Comparison of ENCODE assay signal across 1 cellular context in the genomic region with DNA sequence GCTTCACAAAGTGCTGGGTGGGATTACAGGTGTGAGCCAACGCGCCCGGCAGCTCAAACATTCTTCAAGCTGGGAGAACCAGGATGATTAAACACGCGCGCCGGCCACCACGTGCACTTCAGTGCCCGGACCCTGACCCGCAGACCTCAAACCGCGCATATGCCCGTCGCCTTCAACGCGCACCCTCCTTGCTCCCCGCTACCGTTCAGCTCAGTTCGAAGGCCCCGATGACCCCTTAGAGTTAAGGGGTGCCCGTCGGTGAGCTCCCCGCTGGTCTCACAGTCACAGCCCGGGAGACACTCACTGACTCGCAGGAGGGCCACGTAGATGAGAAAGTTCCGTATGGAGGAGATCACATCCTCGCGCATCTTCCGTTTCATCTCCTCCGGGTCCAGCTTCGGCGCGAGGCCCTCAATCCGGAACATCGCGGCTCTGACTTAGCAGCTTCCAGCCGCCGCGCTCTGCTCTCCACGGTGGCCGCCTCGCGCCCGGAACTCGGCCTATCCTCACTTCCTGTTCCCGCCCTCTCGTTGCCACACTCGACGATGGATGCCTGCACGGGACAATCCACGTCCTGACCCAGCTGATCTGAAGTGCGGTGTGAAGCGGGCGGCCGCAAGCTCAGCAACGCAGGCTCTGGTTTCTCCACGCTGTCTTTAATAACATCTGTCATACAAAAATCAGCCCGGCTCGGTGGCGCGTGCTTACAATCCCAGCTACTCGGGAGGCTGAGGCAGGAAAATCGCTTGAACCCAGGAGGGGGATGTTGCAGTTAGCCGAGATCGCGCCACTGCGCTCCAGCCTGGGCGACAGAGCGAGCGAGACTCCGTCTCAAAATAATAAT.
TF ChIP-seq lines count a peak whose summit lies in the region.

Gene TOMM5, minus strand, starts transcription at position 490 of the 844 bp plus-strand sequence. Its CDS starts 65 bp downstream, at position 425.

TF ChIP-seq in K562, 482 proteins besides CTCF, POLR2A, EP300 and RAD21 (continued from another document and continues in another):
- TF ChIP-seq ZNF592 (IDR thresholded peaks at IDR 0.05) (peak; percentile 49), POLR3A (IDR thresholded peaks at IDR 0.05; ENCODE audit: borderline replicate concordance, extremely low read depth, insufficient read depth, insufficient read length) (no peak), ATF2 (CRISPR knock-in tag; IDR thresholded peaks at IDR 0.05) (no peak), PCBP2 (IDR thresholded peaks at IDR 0.05; ENCODE audit: low read depth, low read length, poor library complexity, severe bottlenecking) (no peak), ARHGAP35 (IDR thresholded peaks at IDR 0.05; ENCODE audit: partially characterized antibody) (no peak), BACH1 (tag; IDR thresholded peaks at IDR 0.05) (no peak), GABPA (tag; conservative IDR thresholded peaks at IDR 0.05; ENCODE audit: low read depth) (peak; percentile 96), NRF1 (conservative IDR thresholded peaks at IDR 0.05 in 1 of 2, IDR thresholded peaks at IDR 0.05 in 1 of 2) (peak; percentile 59 to 67), MTA1 (IDR thresholded peaks at IDR 0.05; ENCODE audit: borderline replicate concordance) (peak; percentile 38; the same call in 1 of the 2 replicates), HDAC3 (IDR thresholded peaks at IDR 0.05; ENCODE audit: borderline replicate concordance, partially characterized antibody) (no peak), UBTF (IDR thresholded peaks at IDR 0.05; ENCODE audit: borderline replicate concordance in 1 of 2, low read depth in 2 of 2, low read length in 2 of 2) (peak in 1 of 2 experiments; percentile 62; a peak in 1 of 4 replicates), GMEB1 (CRISPR knock-in tag; IDR thresholded peaks at IDR 0.05) (peak; percentile 22; the same call in 1 of the 2 replicates), BDP1 (IDR thresholded peaks at IDR 0.05; ENCODE audit: insufficient read depth, insufficient read length) (no peak), TGIF2 (CRISPR knock-in tag; IDR thresholded peaks at IDR 0.05) (no peak), KDM4B (IDR thresholded peaks at IDR 0.05; ENCODE audit: borderline replicate concordance in 2 of 2, low read depth in 1 of 2) (peak in 1 of 2 experiments; percentile 88; a peak in 1 of 4 replicates), NCOA4 (IDR thresholded peaks at IDR 0.05; ENCODE audit: partially characterized antibody) (no peak), HSF4 (CRISPR knock-in tag; IDR thresholded peaks at IDR 0.05; ENCODE audit: borderline replicate concordance) (no peak), GTF2E2 (tag; IDR thresholded peaks at IDR 0.05) (peak; percentile 92), SMC3 (conservative IDR thresholded peaks at IDR 0.05; ENCODE audit: insufficient read depth, low read depth, low read length) (no peak), DIDO1 (tag; IDR thresholded peaks at IDR 0.05; ENCODE audit: low read depth) (peak; percentile 92), ARID2 (IDR thresholded peaks at IDR 0.05) (no peak), ZNF830 (CRISPR knock-in tag; IDR thresholded peaks at IDR 0.05) (no peak), XRCC4 (IDR thresholded peaks at IDR 0.05; ENCODE audit: extremely low read depth, insufficient read depth, insufficient read length) (no peak), SPI1 (IDR thresholded peaks at IDR 0.05; ENCODE audit: borderline replicate concordance, low read depth, low read length) (peak; percentile 91), MYBL2 (IDR thresholded peaks at IDR 0.05; ENCODE audit: low read depth) (no peak), MYBL2 (CRISPR knock-in tag; IDR thresholded peaks at IDR 0.05; ENCODE audit: borderline replicate concordance) (no peak), CREB1 (IDR thresholded peaks at IDR 0.05) (no peak; the same call in 1 of the 2 replicates), CREB1 (CRISPR knock-in tag; IDR thresholded peaks at IDR 0.05) (peak; percentile 69; the same call in 1 of the 2 replicates), SNIP1 (IDR thresholded peaks at IDR 0.05; ENCODE audit: low read depth) (no peak), CBX1 (IDR thresholded peaks at IDR 0.05; ENCODE audit: low read depth) (peak; percentile 14; the same call in 1 of the 2 replicates), ELF2 (CRISPR knock-in tag; IDR thresholded peaks at IDR 0.05) (peak; percentile 84), ZNF551 (CRISPR knock-in tag; IDR thresholded peaks at IDR 0.05) (no peak), CCAR2 (IDR thresholded peaks at IDR 0.05; ENCODE audit: low read depth, low read length) (no peak), KAT2B (IDR thresholded peaks at IDR 0.05; ENCODE audit: low read depth, low read length) (no peak)
- TF ChIP-seq, protein P1, sequence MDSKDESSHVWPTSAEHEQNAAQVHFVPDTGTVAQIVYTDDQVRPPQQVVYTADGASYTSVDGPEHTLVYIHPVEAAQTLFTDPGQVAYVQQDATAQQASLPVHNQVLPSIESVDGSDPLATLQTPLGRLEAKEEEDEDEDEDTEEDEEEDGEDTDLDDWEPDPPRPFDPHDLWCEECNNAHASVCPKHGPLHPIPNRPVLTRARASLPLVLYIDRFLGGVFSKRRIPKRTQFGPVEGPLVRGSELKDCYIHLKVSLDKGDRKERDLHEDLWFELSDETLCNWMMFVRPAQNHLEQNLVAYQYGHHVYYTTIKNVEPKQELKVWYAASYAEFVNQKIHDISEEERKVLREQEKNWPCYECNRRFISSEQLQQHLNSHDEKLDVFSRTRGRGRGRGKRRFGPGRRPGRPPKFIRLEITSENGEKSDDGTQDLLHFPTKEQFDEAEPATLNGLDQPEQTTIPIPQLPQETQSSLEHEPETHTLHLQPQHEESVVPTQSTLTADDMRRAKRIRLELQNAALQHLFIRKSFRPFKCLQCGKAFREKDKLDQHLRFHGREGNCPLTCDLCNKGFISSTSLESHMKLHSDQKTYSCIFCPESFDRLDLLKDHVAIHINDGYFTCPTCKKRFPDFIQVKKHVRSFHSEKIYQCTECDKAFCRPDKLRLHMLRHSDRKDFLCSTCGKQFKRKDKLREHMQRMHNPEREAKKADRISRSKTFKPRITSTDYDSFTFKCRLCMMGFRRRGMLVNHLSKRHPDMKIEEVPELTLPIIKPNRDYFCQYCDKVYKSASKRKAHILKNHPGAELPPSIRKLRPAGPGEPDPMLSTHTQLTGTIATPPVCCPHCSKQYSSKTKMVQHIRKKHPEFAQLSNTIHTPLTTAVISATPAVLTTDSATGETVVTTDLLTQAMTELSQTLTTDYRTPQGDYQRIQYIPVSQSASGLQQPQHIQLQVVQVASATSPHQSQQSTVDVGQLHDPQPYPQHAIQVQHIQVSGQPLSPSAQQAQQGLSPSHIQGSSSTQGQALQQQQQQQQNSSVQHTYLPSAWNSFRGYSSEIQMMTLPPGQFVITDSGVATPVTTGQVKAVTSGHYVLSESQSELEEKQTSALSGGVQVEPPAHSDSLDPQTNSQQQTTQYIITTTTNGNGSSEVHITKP (IDR thresholded peaks at IDR 0.05; ENCODE audit: partially characterized antibody), result no peak
- TF ChIP-seq, protein P2, sequence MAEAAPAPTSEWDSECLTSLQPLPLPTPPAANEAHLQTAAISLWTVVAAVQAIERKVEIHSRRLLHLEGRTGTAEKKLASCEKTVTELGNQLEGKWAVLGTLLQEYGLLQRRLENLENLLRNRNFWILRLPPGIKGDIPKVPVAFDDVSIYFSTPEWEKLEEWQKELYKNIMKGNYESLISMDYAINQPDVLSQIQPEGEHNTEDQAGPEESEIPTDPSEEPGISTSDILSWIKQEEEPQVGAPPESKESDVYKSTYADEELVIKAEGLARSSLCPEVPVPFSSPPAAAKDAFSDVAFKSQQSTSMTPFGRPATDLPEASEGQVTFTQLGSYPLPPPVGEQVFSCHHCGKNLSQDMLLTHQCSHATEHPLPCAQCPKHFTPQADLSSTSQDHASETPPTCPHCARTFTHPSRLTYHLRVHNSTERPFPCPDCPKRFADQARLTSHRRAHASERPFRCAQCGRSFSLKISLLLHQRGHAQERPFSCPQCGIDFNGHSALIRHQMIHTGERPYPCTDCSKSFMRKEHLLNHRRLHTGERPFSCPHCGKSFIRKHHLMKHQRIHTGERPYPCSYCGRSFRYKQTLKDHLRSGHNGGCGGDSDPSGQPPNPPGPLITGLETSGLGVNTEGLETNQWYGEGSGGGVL (CRISPR knock-in tag; IDR thresholded peaks at IDR 0.05), result no peak
- TF ChIP-seq, protein P3, sequence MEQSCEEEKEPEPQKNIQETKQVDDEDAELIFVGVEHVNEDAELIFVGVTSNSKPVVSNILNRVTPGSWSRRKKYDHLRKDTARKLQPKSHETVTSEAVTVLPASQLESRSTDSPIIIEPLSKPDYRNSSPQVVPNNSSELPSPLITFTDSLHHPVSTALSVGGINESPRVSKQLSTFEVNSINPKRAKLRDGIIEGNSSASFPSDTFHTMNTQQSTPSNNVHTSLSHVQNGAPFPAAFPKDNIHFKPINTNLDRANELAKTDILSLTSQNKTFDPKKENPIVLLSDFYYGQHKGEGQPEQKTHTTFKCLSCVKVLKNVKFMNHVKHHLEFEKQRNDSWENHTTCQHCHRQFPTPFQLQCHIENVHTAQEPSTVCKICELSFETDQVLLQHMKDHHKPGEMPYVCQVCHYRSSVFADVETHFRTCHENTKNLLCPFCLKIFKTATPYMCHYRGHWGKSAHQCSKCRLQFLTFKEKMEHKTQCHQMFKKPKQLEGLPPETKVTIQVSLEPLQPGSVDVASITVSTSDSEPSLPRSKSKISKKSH (CRISPR knock-in tag; IDR thresholded peaks at IDR 0.05), result no peak
- TF ChIP-seq, protein P4, sequence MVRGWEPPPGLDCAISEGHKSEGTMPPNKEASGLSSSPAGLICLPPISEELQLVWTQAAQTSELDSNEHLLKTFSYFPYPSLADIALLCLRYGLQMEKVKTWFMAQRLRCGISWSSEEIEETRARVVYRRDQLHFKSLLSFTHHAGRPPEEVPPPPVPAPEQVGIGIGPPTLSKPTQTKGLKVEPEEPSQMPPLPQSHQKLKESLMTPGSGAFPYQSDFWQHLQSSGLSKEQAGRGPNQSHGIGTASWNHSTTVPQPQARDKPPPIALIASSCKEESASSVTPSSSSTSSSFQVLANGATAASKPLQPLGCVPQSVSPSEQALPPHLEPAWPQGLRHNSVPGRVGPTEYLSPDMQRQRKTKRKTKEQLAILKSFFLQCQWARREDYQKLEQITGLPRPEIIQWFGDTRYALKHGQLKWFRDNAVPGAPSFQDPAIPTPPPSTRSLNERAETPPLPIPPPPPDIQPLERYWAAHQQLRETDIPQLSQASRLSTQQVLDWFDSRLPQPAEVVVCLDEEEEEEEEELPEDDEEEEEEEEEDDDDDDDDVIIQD (CRISPR knock-in tag; IDR thresholded peaks at IDR 0.05), result no peak
